22 cellular contexts compared by ENCODE assay signal in the genomic region with DNA sequence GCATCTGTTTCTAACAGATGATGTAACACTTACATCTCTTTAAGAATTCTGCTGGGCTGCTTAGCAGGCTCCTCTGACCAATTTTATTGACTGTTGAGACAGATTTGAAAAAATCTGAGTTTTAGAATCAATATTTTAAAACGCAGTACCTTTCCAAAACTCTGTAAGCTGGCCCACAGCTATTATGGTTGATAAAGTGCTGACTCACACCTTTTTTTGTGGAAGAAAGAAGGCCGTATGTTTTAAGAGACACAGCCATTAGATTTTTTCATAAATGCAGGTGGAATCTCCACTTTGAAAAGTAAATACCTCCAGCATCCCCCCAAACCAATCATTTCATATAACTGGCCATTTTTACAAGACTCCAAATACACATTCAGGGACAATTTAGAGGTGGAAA.
"Had no signal": no experiment of that assay in that cellular context is flagged by ENCODE, and none has a peak within 500 bp of the region (broad histone marks: within the 10 kb centered on the region; RNA-seq: fewer than 3 reads in every experiment).

No MANE protein-coding gene starts in this region.

- H3K36me3 ChIP-seq: MG63, SJSA1 had no signal

- FAIRE-seq: RCC 7860 had no signal

- H3K27ac ChIP-seq: SJSA1, SK-N-MC had no signal

- H3K4me1 ChIP-seq: SJSA1 had no signal

- H3K27me3 ChIP-seq: MG63, SJSA1 had no signal

- H3K9me3 ChIP-seq: MG63, SJSA1 had no signal

- H3K4me3 ChIP-seq: MG63, SJSA1, SK-N-MC had no signal

- DNase-seq: Karpas-422, KG1, MG63, NCI-H1092, NCI-H1105 treated with DMSO at 0.1 percent for 48 hours, NCI-H1417 treated with DMSO at 0.1 percent for 48 hours, NCI-H146, NCI-H1694 treated with DMSO at 0.1 percent for 48 hours, NCI-H1930, NCI-H2081, NCI-H2107, NCI-H2227 treated with DMSO at 0.1 percent for 48 hours, NCI-H510A, NCI-H524 treated with DMSO at 0.1 percent for 48 hours, NCI-H69, NCI-H774, Right ventricle myocardium superior, RPMI8226, SIG-M5 had no signal
